13 cellular contexts compared by ENCODE assay signal in the genomic region with DNA sequence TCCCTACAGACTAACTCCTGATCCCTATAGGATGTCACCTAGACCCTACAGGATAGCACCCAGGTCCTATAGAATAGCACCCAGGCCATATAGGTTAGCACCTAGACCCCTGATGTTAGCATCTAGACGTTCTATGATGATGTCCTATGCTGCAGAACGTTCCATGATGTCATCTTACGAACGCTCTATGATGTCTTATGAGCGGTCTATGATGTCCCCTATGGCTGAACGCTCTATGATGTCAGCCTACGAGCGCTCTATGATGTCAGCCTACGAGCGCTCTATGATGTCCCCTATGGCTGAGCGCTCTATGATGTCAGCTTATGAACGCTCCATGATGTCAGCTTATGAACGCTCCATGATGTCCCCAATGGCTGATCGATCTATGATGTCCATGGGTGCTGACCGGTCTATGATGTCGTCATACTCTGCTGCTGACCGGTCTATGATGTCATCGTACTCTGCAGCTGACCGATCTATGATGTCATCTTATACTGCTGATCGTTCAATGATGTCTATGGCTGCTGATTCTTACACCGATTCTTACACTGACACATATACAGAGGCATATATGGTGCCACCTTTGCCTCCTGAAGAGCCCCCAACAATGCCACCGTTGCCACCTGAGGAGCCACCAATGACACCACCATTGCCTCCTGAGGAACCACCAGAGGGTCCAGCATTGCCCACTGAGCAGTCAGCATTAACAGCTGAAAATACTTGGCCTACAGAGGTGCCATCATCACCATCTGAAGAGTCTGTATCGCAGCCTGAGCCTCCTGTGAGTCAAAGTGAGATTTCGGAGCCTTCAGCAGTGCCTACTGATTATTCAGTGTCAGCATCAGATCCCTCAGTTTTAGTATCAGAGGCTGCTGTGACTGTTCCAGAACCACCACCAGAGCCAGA. TPM values are rescaled to one million over a fixed set of nuclear protein-coding genes. Genes with fewer than 3 reads are reported as not detected.
DNase-seq lines count a peak whose midpoint lies in the region; ATAC-seq and TF ChIP-seq lines count a peak whose summit lies in the region.
"Had no signal": no experiment of that assay in that cellular context is flagged by ENCODE, and none has a peak within 500 bp of the region (broad histone marks: within the 10 kb centered on the region; RNA-seq: fewer than 3 reads in every experiment).

No MANE protein-coding gene starts in this region.

- peak; percentile 14 for ATAC-seq in activated CD8-positive, alpha-beta T cell treated with anti-CD3 and anti-CD28 coated beads for 36 hours
- ATAC-seq in activated CD8-positive, alpha-beta T cell treated with anti-CD3 and anti-CD28 coated beads, Interleukin-2, amount 10 ng/mL, durations not matched to agents 7 days and 5 days = no peak

- peaks cover 81% of the 10 kb centered on the region for H4K20me1 ChIP-seq in osteoblast (ENCODE audit: insufficient read depth, low read length)

- H3K4me1 Mint-ChIP-seq in activated CD8-positive, alpha-beta T cell treated with anti-CD3 and anti-CD28 coated beads for 36 hours (ENCODE audit: low read depth) = peaks cover 54% of the 10 kb centered on the region
- peaks cover 40% of the 10 kb centered on the region for H3K4me1 Mint-ChIP-seq in activated CD8-positive, alpha-beta T cell treated with anti-CD3 and anti-CD28 coated beads, Interleukin-2, amount 10 ng/mL, durations not matched to agents 7 days and 5 days (ENCODE audit: low read depth)
- peaks cover 23% of the 10 kb centered on the region for H3K4me1 Mint-ChIP-seq in chondrocyte (ENCODE audit: low read depth)
- H3K4me1 Mint-ChIP-seq in activated naive CD4-positive, alpha-beta T cell treated with anti-CD3 and anti-CD28 coated beads for 36 hours (ENCODE audit: low read depth) = peaks cover 49% of the 10 kb centered on the region

- H3K9me3 Mint-ChIP-seq in activated CD8-positive, alpha-beta T cell treated with anti-CD3 and anti-CD28 coated beads for 36 hours = no peaks in the 10 kb centered on the region
- H3K9me3 Mint-ChIP-seq in activated CD8-positive, alpha-beta T cell treated with anti-CD3 and anti-CD28 coated beads, Interleukin-2, amount 10 ng/mL, durations not matched to agents 7 days and 5 days (ENCODE audit: insufficient read depth) = no peaks in the 10 kb centered on the region
- H3K9me3 Mint-ChIP-seq in chondrocyte (ENCODE audit: low read depth) = no peaks in the 10 kb centered on the region
- H3K9me3 Mint-ChIP-seq in activated naive CD4-positive, alpha-beta T cell treated with anti-CD3 and anti-CD28 coated beads for 36 hours = no peaks in the 10 kb centered on the region

- H3K4me1 ChIP-seq in HEK293 (ENCODE audit: control insufficient read depth, insufficient read depth, low read length) (no peaks in the 10 kb centered on the region), osteoblast (ENCODE audit: insufficient read depth, low read length) (no peaks in the 10 kb centered on the region)
- H3K4me1 ChIP-seq: SJCRH30 had no signal

- H3K4me3 ChIP-seq in HEK293 (ENCODE audit: low read depth, low read length) (no peak overlapping the region), osteoblast (ENCODE audit: insufficient read depth, low read length) (no peak overlapping the region)
- H3K4me3 ChIP-seq: SJCRH30, thyroid gland had no signal

- H3K27ac ChIP-seq in HEK293 (ENCODE audit: extremely low read depth, low read depth, low read length) (no peak overlapping the region), osteoblast (ENCODE audit: low read depth, low read length) (no peak overlapping the region)
- H3K27ac ChIP-seq: SJCRH30, thyroid gland had no signal

- H3K36me3 ChIP-seq in HEK293 (ENCODE audit: control insufficient read depth in 2 of 2, insufficient read depth in 1 of 2, low read length in 2 of 2) (peaks cover 54 to 96% of the 10 kb centered on the region in 2 experiments), osteoblast (ENCODE audit: insufficient read depth, low read length) (peaks cover 90% of the 10 kb centered on the region)

- no peak overlapping the region for H3K4me2 ChIP-seq in osteoblast (ENCODE audit: insufficient read depth, low read length)

- intact Hi-C loops in activated CD8-positive, alpha-beta T cell treated with anti-CD3 and anti-CD28 coated beads for 36 hours (cut with micrococcal nuclease) = no loop called here
- intact Hi-C loops in activated naive CD4-positive, alpha-beta T cell treated with anti-CD3 and anti-CD28 coated beads for 36 hours (cut with micrococcal nuclease) = no loop called here

- no peaks in the 10 kb centered on the region for H3K27me3 ChIP-seq in osteoblast (ENCODE audit: insufficient read depth, low read length)
- H3K27me3 ChIP-seq: SJCRH30, thyroid gland had no signal

- POLR2A ChIA-PET in activated CD8-positive, alpha-beta T cell treated with anti-CD3 and anti-CD28 coated beads for 36 hours (lab: Charles Lee) = interaction anchor here (0.6 to 2.6 kb wide), 6 partner anchors 9 to 333 kb away, joined by 3 to 32 read pairs (median 4); a partner anchor contains a TSS
- POLR2A ChIA-PET in activated CD8-positive, alpha-beta T cell treated with anti-CD3 and anti-CD28 coated beads, Interleukin-2, amount 10 ng/mL, durations not matched to agents 7 days and 5 days (lab: Charles Lee) = interaction anchor here (1.2 to 1.6 kb wide), 3 partner anchors 10 to 73 kb away, joined by 3 to 18 read pairs (median 4); a partner anchor contains a TSS
- POLR2A ChIA-PET in HEK293 (lab: Yijun Ruan, JAX) = interaction anchor here (0.6 to 1.4 kb wide), 4 partner anchors 9 to 72 kb away, joined by 3 to 7 read pairs (median 3); a partner anchor contains a TSS

- CTCF ChIA-PET in activated CD8-positive, alpha-beta T cell treated with anti-CD3 and anti-CD28 coated beads for 36 hours (lab: Charles Lee) = interaction anchor here (1.0 to 2.0 kb wide), 2 partner anchors 32 to 53 kb away, joined by 3 to 5 read pairs; no protein-coding TSS in a partner anchor
- CTCF ChIA-PET in activated CD8-positive, alpha-beta T cell treated with anti-CD3 and anti-CD28 coated beads, Interleukin-2, amount 10 ng/mL, durations not matched to agents 7 days and 5 days (lab: Charles Lee) = interaction anchor here (1.1 to 1.3 kb wide), 2 partner anchors 53 to 55 kb away, joined by 3 to 6 read pairs; no protein-coding TSS in a partner anchor
- CTCF ChIA-PET in HEK293 (lab: Yijun Ruan, JAX) = interaction anchor here (0.6 to 1.2 kb wide), 2 partner anchors 11 to 425 kb away, joined by 3 read pairs; no protein-coding TSS in a partner anchor
- CTCF ChIA-PET in activated naive CD4-positive, alpha-beta T cell treated with anti-CD3 and anti-CD28 coated beads for 36 hours (lab: Charles Lee) = interaction anchor here (0.8 to 1.6 kb wide), 3 partner anchors 18 to 56 kb away, joined by 3 to 6 read pairs (median 4); no protein-coding TSS in a partner anchor

- DNase-seq in activated CD8-positive, alpha-beta T cell treated with anti-CD3 and anti-CD28 coated beads for 36 hours = no peak
- no peak for DNase-seq in activated CD8-positive, alpha-beta T cell treated with anti-CD3 and anti-CD28 coated beads, Interleukin-2, amount 10 ng/mL, durations not matched to agents 7 days and 5 days
- DNase-seq in chondrocyte (ENCODE audit: low spot score) (no peak), osteoblast (ENCODE audit: insufficient read length, low spot score, missing footprints) (peak; percentile 62), DMS114 treated with DMSO at 0.1 percent for 48 hours (lab: John Stamatoyannopoulos, UW; ENCODE audit: unreplicated experiment) (no peak)
- no peak for DNase-seq in central memory CD4-positive, alpha-beta T cell
- no peak for DNase-seq in activated naive CD4-positive, alpha-beta T cell treated with anti-CD3 and anti-CD28 coated beads for 36 hours
- DNase-seq: GF-D8; SJCRH30; stimulated activated CD4-positive, alpha-beta T cell treated with anti-CD3 and anti-CD28 coated beads, Interleukin-1b, Interleukin-23, amount 100 ng/mL, for 48 hours; thyroid gland had no signal

- peak overlapping the region; percentile 34 for H3K27ac Mint-ChIP-seq in activated CD8-positive, alpha-beta T cell treated with anti-CD3 and anti-CD28 coated beads for 36 hours
- no peak overlapping the region for H3K27ac Mint-ChIP-seq in activated CD8-positive, alpha-beta T cell treated with anti-CD3 and anti-CD28 coated beads, Interleukin-2, amount 10 ng/mL, durations not matched to agents 7 days and 5 days
- peak overlapping the region; percentile 22 for H3K27ac Mint-ChIP-seq in chondrocyte (ENCODE audit: unreplicated experiment)
- no peak overlapping the region for H3K27ac Mint-ChIP-seq in activated naive CD4-positive, alpha-beta T cell treated with anti-CD3 and anti-CD28 coated beads for 36 hours

- H3K79me2 ChIP-seq in osteoblast (ENCODE audit: insufficient read depth, low read length) = peaks cover 99% of the 10 kb centered on the region

- H3K36me3 Mint-ChIP-seq in activated CD8-positive, alpha-beta T cell treated with anti-CD3 and anti-CD28 coated beads for 36 hours (ENCODE audit: low read depth) = peaks cover 76% of the 10 kb centered on the region
- H3K36me3 Mint-ChIP-seq in activated CD8-positive, alpha-beta T cell treated with anti-CD3 and anti-CD28 coated beads, Interleukin-2, amount 10 ng/mL, durations not matched to agents 7 days and 5 days (ENCODE audit: low read depth) = peaks cover 85% of the 10 kb centered on the region
- H3K36me3 Mint-ChIP-seq in chondrocyte (ENCODE audit: low read depth) = peaks cover 41% of the 10 kb centered on the region
- peaks cover 76% of the 10 kb centered on the region for H3K36me3 Mint-ChIP-seq in activated naive CD4-positive, alpha-beta T cell treated with anti-CD3 and anti-CD28 coated beads for 36 hours (ENCODE audit: low read depth)

- no peaks in the 10 kb centered on the region for H3K27me3 Mint-ChIP-seq in activated CD8-positive, alpha-beta T cell treated with anti-CD3 and anti-CD28 coated beads for 36 hours
- no peaks in the 10 kb centered on the region for H3K27me3 Mint-ChIP-seq in activated CD8-positive, alpha-beta T cell treated with anti-CD3 and anti-CD28 coated beads, Interleukin-2, amount 10 ng/mL, durations not matched to agents 7 days and 5 days (ENCODE audit: low read depth)
- H3K27me3 Mint-ChIP-seq in chondrocyte (ENCODE audit: low read depth) = no peaks in the 10 kb centered on the region
- H3K27me3 Mint-ChIP-seq in activated naive CD4-positive, alpha-beta T cell treated with anti-CD3 and anti-CD28 coated beads for 36 hours (ENCODE audit: low read depth) = no peaks in the 10 kb centered on the region

- H2AFZ ChIP-seq in osteoblast (ENCODE audit: low read length) = no peak overlapping the region

- no peak for TF ChIP-seq CTCF in activated CD8-positive, alpha-beta T cell treated with anti-CD3 and anti-CD28 coated beads for 36 hours (IDR thresholded peaks at IDR 0.05)
- no peak for TF ChIP-seq CTCF in HEK293 (tag by site-specific recombination; IDR thresholded peaks at IDR 0.05)
- TF ChIP-seq CTCF in chondrocyte (IDR thresholded peaks at IDR 0.05) = no peak
- no peak for TF ChIP-seq CTCF in osteoblast (IDR thresholded peaks at IDR 0.05; ENCODE audit: extremely low read depth, low read depth, low read length)

- H3K9me3 ChIP-seq in HEK293 (ENCODE audit: control insufficient read depth, insufficient read depth, low read depth, low read length) = no peaks in the 10 kb centered on the region
- H3K9me3 ChIP-seq in osteoblast (ENCODE audit: low read depth, low read length) = no peaks in the 10 kb centered on the region
- H3K9me3 ChIP-seq: SJCRH30, thyroid gland had no signal

- no peak overlapping the region for H3K4me3 Mint-ChIP-seq in activated CD8-positive, alpha-beta T cell treated with anti-CD3 and anti-CD28 coated beads for 36 hours
- H3K4me3 Mint-ChIP-seq in activated CD8-positive, alpha-beta T cell treated with anti-CD3 and anti-CD28 coated beads, Interleukin-2, amount 10 ng/mL, durations not matched to agents 7 days and 5 days = no peak overlapping the region
- H3K4me3 Mint-ChIP-seq in chondrocyte (ENCODE audit: unreplicated experiment) = no peak overlapping the region
- no peak overlapping the region for H3K4me3 Mint-ChIP-seq in activated naive CD4-positive, alpha-beta T cell treated with anti-CD3 and anti-CD28 coated beads for 36 hours
- H3K4me3 Mint-ChIP-seq: brain had no signal

RNA-seq across cellular contexts. Expression of a gene that starts 9.5 kb away (rescaled TPM):
- total RNA-seq in activated CD8-positive, alpha-beta T cell treated with anti-CD3 and anti-CD28 coated beads for 36 hours = 100 to 1,000 TPM; 267 to 276 TPM
- 100 to 1,000 TPM; 284 to 285 TPM for total RNA-seq in activated CD8-positive, alpha-beta T cell treated with anti-CD3 and anti-CD28 coated beads, Interleukin-2, amount 10 ng/mL, durations not matched to agents 7 days and 5 days
- total RNA-seq in chondrocyte (216 to 269 TPM (median 220 TPM) in 3 replicates), osteoblast (109 and 137 TPM in 2 replicates)
- total RNA-seq in activated naive CD4-positive, alpha-beta T cell treated with anti-CD3 and anti-CD28 coated beads for 36 hours = 100 to 1,000 TPM; 269 to 273 TPM

RNA-seq across cellular contexts. Expression of a gene that starts 10.4 kb away (rescaled TPM):
- total RNA-seq in activated CD8-positive, alpha-beta T cell treated with anti-CD3 and anti-CD28 coated beads for 36 hours = 100 to 1,000 TPM; 224 to 232 TPM
- 100 to 1,000 TPM; 138 to 147 TPM for total RNA-seq in activated CD8-positive, alpha-beta T cell treated with anti-CD3 and anti-CD28 coated beads, Interleukin-2, amount 10 ng/mL, durations not matched to agents 7 days and 5 days
- 56.4 to 69.8 TPM (median 58.2 TPM) in 3 replicates for total RNA-seq in chondrocyte
- 69.0 and 85.8 TPM in 2 replicates for total RNA-seq in osteoblast
- 100 to 1,000 TPM; 234 to 237 TPM for total RNA-seq in activated naive CD4-positive, alpha-beta T cell treated with anti-CD3 and anti-CD28 coated beads for 36 hours

RNA-seq across cellular contexts. Expression of a gene that starts 36.1 kb away (rescaled TPM):
- 10 to 100 TPM; 36.8 to 41.5 TPM for total RNA-seq in activated CD8-positive, alpha-beta T cell treated with anti-CD3 and anti-CD28 coated beads for 36 hours
- 10 to 100 TPM; 43.3 to 44.1 TPM for total RNA-seq in activated CD8-positive, alpha-beta T cell treated with anti-CD3 and anti-CD28 coated beads, Interleukin-2, amount 10 ng/mL, durations not matched to agents 7 days and 5 days
- total RNA-seq in chondrocyte = 17.9 to 23.9 TPM (median 18.7 TPM) in 3 replicates
- 10.9 and 17.4 TPM in 2 replicates for total RNA-seq in osteoblast
- total RNA-seq in activated naive CD4-positive, alpha-beta T cell treated with anti-CD3 and anti-CD28 coated beads for 36 hours = 10 to 100 TPM; 35.6 to 42.4 TPM

Comparison
In these comparisons a context has a peak if more than half of its experiments do, and no peak if none do; other contexts are left out.
1. H3K27ac Mint-ChIP-seq: peak in activated CD8-positive, alpha-beta T cell treated with anti-CD3 and anti-CD28 coated beads for 36 hours (single experiment) and chondrocyte (single experiment); none in activated CD8-positive, alpha-beta T cell treated with anti-CD3 and anti-CD28 coated beads, Interleukin-2, amount 10 ng/mL, durations not matched to agents 7 days and 5 days (single experiment) and activated naive CD4-positive, alpha-beta T cell treated with anti-CD3 and anti-CD28 coated beads for 36 hours (single experiment).